1 cellular context compared by ENCODE assay signal in the genomic region with DNA sequence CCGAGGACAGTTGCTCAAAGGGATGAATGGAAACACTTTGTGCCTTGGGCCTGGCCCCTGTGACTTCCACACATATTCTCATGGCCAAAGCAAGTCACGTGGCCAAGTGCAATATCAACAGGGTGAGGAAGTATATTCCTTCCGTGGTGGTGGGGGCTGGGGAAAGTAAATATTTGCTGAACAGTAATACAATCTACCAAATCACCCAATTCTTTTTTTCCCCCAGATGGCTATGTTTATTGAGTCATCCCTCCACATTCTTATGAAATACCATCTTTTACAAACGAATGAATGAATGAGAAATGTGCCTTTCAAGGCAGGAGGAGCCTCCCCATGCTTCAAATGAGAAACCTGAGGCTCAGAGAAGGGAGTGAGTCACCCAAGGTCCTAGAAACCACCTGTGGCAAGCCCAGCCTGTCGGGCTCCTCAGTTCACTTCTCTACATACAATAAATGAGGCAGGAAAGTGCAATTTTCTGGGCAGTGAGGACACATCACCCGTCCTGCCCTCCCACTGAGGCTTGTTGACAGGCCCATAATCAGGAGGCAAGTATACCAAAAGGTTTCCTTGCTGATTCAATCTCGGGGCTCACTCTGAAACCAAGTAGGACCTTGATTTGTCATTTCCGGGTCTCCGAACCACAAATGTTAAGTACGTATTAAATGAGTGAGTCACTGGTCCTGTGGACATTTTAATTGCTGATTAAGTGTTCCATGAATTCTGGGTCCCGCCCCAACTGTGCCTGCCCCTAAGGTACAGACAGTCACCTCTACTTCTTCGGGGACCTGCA.
A peak's percentile ranks its signal among the peaks of the same experiment; 100 is the strongest.
TF ChIP-seq lines count a peak whose summit lies in the region.

No MANE protein-coding gene starts in this region.

TF ChIP-seq in HepG2, 621 proteins besides CTCF, POLR2A, EP300 and RAD21 (continued from another document and continues in another):
- TF ChIP-seq, protein P1, sequence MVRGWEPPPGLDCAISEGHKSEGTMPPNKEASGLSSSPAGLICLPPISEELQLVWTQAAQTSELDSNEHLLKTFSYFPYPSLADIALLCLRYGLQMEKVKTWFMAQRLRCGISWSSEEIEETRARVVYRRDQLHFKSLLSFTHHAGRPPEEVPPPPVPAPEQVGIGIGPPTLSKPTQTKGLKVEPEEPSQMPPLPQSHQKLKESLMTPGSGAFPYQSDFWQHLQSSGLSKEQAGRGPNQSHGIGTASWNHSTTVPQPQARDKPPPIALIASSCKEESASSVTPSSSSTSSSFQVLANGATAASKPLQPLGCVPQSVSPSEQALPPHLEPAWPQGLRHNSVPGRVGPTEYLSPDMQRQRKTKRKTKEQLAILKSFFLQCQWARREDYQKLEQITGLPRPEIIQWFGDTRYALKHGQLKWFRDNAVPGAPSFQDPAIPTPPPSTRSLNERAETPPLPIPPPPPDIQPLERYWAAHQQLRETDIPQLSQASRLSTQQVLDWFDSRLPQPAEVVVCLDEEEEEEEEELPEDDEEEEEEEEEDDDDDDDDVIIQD (CRISPR knock-in tag; IDR thresholded peaks at IDR 0.05; ENCODE audit: low read depth) = peak; percentile 94
- TF ChIP-seq NCOR1 (IDR thresholded peaks at IDR 0.05; ENCODE audit: borderline replicate concordance, low read length) (peak; percentile 81; the same call in 1 of the 2 replicates), ZFX (CRISPR knock-in tag; IDR thresholded peaks at IDR 0.05; ENCODE audit: low read depth) (peak; percentile 87), JUND (CRISPR knock-in tag; IDR thresholded peaks at IDR 0.05) (peak; percentile 66), ZZZ3 (CRISPR knock-in tag; IDR thresholded peaks at IDR 0.05; ENCODE audit: borderline replicate concordance) (peak; percentile 63; the same call in 1 of the 2 replicates), KDM4B (CRISPR knock-in tag; IDR thresholded peaks at IDR 0.05) (peak; percentile 72), ZNF879 (CRISPR knock-in tag; IDR thresholded peaks at IDR 0.05) (peak; percentile 34; the same call in 1 of the 2 replicates), MEF2D (CRISPR knock-in tag; IDR thresholded peaks at IDR 0.05) (peak; percentile 78; the same call in 1 of the 2 replicates), ZNF781 (CRISPR knock-in tag; IDR thresholded peaks at IDR 0.05; ENCODE audit: borderline replicate concordance, not compliant biosample characterization) (peak; percentile 54), DMAP1 (CRISPR knock-in tag; IDR thresholded peaks at IDR 0.05) (peak; percentile 83), ZNF878 (CRISPR knock-in tag; IDR thresholded peaks at IDR 0.05) (peak; percentile 56; the same call in 1 of the 2 replicates), SIX1 (CRISPR knock-in tag; IDR thresholded peaks at IDR 0.05; ENCODE audit: borderline replicate concordance) (peak; percentile 99), ELF3 (CRISPR knock-in tag; IDR thresholded peaks at IDR 0.05) (peak; percentile 97), EEA1 (CRISPR knock-in tag; IDR thresholded peaks at IDR 0.05; ENCODE audit: borderline replicate concordance) (0 out of 2 replicates have a peak, but pooled peaks have one; percentile 32), ATF7 (IDR thresholded peaks at IDR 0.05) (peak; percentile 48; the same call in 1 of the 2 replicates), ATF7 (CRISPR knock-in tag; IDR thresholded peaks at IDR 0.05) (no peak)
- TF ChIP-seq, protein P2, sequence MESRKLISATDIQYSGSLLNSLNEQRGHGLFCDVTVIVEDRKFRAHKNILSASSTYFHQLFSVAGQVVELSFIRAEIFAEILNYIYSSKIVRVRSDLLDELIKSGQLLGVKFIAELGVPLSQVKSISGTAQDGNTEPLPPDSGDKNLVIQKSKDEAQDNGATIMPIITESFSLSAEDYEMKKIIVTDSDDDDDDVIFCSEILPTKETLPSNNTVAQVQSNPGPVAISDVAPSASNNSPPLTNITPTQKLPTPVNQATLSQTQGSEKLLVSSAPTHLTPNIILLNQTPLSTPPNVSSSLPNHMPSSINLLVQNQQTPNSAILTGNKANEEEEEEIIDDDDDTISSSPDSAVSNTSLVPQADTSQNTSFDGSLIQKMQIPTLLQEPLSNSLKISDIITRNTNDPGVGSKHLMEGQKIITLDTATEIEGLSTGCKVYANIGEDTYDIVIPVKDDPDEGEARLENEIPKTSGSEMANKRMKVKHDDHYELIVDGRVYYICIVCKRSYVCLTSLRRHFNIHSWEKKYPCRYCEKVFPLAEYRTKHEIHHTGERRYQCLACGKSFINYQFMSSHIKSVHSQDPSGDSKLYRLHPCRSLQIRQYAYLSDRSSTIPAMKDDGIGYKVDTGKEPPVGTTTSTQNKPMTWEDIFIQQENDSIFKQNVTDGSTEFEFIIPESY (CRISPR knock-in tag; IDR thresholded peaks at IDR 0.05) = peak; percentile 68
- TF ChIP-seq, protein P3, sequence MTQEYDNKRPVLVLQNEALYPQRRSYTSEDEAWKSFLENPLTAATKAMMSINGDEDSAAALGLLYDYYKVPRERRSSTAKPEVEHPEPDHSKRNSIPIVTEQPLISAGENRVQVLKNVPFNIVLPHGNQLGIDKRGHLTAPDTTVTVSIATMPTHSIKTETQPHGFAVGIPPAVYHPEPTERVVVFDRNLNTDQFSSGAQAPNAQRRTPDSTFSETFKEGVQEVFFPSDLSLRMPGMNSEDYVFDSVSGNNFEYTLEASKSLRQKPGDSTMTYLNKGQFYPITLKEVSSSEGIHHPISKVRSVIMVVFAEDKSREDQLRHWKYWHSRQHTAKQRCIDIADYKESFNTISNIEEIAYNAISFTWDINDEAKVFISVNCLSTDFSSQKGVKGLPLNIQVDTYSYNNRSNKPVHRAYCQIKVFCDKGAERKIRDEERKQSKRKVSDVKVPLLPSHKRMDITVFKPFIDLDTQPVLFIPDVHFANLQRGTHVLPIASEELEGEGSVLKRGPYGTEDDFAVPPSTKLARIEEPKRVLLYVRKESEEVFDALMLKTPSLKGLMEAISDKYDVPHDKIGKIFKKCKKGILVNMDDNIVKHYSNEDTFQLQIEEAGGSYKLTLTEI (CRISPR knock-in tag; conservative IDR thresholded peaks at IDR 0.05) = no peak
- TF ChIP-seq, protein P4, sequence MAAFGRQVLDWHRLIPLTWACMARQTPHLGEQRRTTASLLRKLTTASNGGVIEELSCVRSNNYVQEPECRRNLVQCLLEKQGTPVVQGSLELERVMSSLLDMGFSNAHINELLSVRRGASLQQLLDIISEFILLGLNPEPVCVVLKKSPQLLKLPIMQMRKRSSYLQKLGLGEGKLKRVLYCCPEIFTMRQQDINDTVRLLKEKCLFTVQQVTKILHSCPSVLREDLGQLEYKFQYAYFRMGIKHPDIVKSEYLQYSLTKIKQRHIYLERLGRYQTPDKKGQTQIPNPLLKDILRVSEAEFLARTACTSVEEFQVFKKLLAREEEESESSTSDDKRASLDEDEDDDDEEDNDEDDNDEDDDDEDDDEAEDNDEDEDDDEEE (CRISPR knock-in tag; IDR thresholded peaks at IDR 0.05) = 0 out of 2 replicates have a peak, but pooled peaks have one; percentile 52
- TF ChIP-seq, protein P5, sequence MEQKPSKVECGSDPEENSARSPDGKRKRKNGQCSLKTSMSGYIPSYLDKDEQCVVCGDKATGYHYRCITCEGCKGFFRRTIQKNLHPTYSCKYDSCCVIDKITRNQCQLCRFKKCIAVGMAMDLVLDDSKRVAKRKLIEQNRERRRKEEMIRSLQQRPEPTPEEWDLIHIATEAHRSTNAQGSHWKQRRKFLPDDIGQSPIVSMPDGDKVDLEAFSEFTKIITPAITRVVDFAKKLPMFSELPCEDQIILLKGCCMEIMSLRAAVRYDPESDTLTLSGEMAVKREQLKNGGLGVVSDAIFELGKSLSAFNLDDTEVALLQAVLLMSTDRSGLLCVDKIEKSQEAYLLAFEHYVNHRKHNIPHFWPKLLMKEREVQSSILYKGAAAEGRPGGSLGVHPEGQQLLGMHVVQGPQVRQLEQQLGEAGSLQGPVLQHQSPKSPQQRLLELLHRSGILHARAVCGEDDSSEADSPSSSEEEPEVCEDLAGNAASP (CRISPR knock-in tag; IDR thresholded peaks at IDR 0.05; ENCODE audit: borderline replicate concordance) = peak; percentile 89
- TF ChIP-seq, protein P6, sequence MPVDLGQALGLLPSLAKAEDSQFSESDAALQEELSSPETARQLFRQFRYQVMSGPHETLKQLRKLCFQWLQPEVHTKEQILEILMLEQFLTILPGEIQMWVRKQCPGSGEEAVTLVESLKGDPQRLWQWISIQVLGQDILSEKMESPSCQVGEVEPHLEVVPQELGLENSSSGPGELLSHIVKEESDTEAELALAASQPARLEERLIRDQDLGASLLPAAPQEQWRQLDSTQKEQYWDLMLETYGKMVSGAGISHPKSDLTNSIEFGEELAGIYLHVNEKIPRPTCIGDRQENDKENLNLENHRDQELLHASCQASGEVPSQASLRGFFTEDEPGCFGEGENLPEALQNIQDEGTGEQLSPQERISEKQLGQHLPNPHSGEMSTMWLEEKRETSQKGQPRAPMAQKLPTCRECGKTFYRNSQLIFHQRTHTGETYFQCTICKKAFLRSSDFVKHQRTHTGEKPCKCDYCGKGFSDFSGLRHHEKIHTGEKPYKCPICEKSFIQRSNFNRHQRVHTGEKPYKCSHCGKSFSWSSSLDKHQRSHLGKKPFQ (CRISPR knock-in tag; IDR thresholded peaks at IDR 0.05; ENCODE audit: insufficient replicate concordance) = peak; percentile 61
- TF ChIP-seq, protein P7, sequence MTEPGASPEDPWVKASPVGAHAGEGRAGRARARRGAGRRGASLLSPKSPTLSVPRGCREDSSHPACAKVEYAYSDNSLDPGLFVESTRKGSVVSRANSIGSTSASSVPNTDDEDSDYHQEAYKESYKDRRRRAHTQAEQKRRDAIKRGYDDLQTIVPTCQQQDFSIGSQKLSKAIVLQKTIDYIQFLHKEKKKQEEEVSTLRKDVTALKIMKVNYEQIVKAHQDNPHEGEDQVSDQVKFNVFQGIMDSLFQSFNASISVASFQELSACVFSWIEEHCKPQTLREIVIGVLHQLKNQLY (CRISPR knock-in tag; IDR thresholded peaks at IDR 0.05) = peak; percentile 96
- TF ChIP-seq, protein P8, sequence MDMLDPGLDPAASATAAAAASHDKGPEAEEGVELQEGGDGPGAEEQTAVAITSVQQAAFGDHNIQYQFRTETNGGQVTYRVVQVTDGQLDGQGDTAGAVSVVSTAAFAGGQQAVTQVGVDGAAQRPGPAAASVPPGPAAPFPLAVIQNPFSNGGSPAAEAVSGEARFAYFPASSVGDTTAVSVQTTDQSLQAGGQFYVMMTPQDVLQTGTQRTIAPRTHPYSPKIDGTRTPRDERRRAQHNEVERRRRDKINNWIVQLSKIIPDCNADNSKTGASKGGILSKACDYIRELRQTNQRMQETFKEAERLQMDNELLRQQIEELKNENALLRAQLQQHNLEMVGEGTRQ (IDR thresholded peaks at IDR 0.05; ENCODE audit: low read depth, low read length) = peak; percentile 97
- TF ChIP-seq, protein P8 (CRISPR knock-in tag; IDR thresholded peaks at IDR 0.05; ENCODE audit: borderline replicate concordance) = peak; percentile 97; the same call in 1 of the 2 replicates
- TF ChIP-seq, protein P9, sequence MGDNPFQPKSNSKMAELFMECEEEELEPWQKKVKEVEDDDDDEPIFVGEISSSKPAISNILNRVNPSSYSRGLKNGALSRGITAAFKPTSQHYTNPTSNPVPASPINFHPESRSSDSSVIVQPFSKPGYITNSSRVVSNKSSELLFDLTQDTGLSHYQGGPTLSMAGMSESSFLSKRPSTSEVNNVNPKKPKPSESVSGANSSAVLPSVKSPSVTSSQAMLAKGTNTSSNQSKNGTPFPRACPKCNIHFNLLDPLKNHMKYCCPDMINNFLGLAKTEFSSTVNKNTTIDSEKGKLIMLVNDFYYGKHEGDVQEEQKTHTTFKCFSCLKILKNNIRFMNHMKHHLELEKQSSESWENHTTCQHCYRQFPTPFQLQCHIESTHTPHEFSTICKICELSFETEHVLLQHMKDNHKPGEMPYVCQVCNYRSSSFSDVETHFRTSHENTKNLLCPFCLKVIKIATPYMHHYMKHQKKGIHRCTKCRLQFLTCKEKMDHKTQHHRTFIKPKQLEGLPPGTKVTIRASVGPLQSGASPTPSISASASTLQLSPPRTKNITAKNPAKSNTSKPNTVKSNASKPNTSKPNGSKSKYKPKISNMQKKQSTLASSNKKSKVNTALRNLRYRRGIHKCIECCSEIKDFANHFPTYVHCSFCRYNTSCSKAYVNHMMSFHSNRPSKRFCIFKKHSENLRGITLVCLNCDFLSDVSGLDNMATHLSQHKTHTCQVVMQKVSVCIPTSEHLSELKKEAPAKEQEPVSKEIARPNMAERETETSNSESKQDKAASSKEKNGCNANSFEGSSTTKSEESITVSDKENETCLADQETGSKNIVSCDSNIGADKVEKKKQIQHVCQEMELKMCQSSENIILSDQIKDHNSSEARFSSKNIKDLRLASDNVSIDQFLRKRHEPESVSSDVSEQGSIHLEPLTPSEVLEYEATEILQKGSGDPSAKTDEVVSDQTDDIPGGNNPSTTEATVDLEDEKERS (CRISPR knock-in tag; IDR thresholded peaks at IDR 0.05) = 0 out of 2 replicates have a peak, but pooled peaks have one; percentile 26
- TF ChIP-seq, protein P10, sequence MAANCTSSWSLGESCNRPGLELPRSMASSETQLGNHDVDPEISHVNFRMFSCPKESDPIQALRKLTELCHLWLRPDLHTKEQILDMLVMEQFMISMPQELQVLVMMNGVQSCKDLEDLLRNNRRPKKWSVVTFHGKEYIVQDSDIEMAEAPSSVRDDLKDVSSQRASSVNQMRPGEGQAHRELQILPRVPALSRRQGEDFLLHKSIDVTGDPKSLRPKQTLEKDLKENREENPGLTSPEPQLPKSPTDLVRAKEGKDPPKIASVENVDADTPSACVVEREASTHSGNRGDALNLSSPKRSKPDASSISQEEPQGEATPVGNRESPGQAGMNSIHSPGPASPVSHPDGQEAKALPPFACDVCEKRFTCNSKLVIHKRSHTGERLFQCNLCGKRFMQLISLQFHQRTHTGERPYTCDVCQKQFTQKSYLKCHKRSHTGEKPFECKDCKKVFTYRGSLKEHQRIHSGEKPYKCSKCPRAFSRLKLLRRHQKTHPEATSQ (CRISPR knock-in tag; IDR thresholded peaks at IDR 0.05; ENCODE audit: borderline replicate concordance) = peak; percentile 91; the same call in 1 of the 2 replicates
